ENCODE assay signal across 8 cellular contexts in genomic region chr3:156643729-156644389, GRCh38. TPM values are rescaled to one million over a fixed set of nuclear protein-coding genes. Genes with fewer than 3 reads are reported as not detected.
A peak's percentile ranks its signal among the peaks of the same experiment; 100 is the strongest.
DNase-seq lines count a peak whose midpoint lies in the region; ATAC-seq and TF ChIP-seq lines count a peak whose summit lies in the region.

No MANE protein-coding gene starts in this region.

- TF ChIP-seq CTCF in GM06990 (IDR thresholded peaks at IDR 0.05; ENCODE audit: insufficient read depth, low read length, poor library complexity, severe bottlenecking) (no peak), lower leg skin (IDR thresholded peaks at IDR 0.05) (no peak), PC-9 (conservative IDR thresholded peaks at IDR 0.05) (no peak)

- no peaks in the 10 kb centered on the region for H3K79me2 ChIP-seq in PC-9 (ENCODE audit: low read depth)

- no peaks in the 10 kb centered on the region for H3K9me2 ChIP-seq in PC-9 (ENCODE audit: insufficient read depth)

- H2AK5ac ChIP-seq in mesenchymal stem cell (ENCODE audit: low read length, severe bottlenecking), result no peak overlapping the region

- H3K4me3 ChIP-seq in GM06990 (replicated peaks; ENCODE audit: low read depth, low read length), result no peak overlapping the region; the same call in 1 of the 2 replicates
- peak overlapping the region in 1 of 2 experiments; percentile 13 for H3K4me3 ChIP-seq in mesenchymal stem cell (ENCODE audit: insufficient read depth in 1 of 2, low read depth in 1 of 2, low read length in 2 of 2)
- H3K4me3 ChIP-seq in lower leg skin (ENCODE audit: low read depth, poor library complexity, severe bottlenecking), result no peak overlapping the region
- H3K4me3 ChIP-seq in PC-9, result no peak overlapping the region

- H3K14ac ChIP-seq in mesenchymal stem cell (ENCODE audit: low read length in 2 of 2), result no peak overlapping the region

- H3K36me3 ChIP-seq in GM06990 (ENCODE audit: control insufficient read depth, insufficient read depth, low read length) (no peaks in the 10 kb centered on the region), mesenchymal stem cell (ENCODE audit: control insufficient read depth in 1 of 2, insufficient read depth in 2 of 2, low read depth in 1 of 2, low read length in 2 of 2) (no peaks in the 10 kb centered on the region), PC-9 (ENCODE audit: low read depth) (no peaks in the 10 kb centered on the region)

- peaks cover 17% of the 10 kb centered on the region for H3K4me1 Mint-ChIP-seq in activated T-cell treated with anti-CD3 and anti-CD28 coated beads, Interleukin-2, amount 50 U/mL, for 4 hours (ENCODE audit: low read depth)

- H3K18ac ChIP-seq in mesenchymal stem cell (ENCODE audit: low read depth in 1 of 2, low read length in 2 of 2), result peak overlapping the region; percentile 58 to 77

- no peak for TF ChIP-seq POLR2A in lower leg skin (IDR thresholded peaks at IDR 0.05)

- peak overlapping the region; percentile 78 for H2BK120ac ChIP-seq in mesenchymal stem cell (ENCODE audit: low read depth, low read length)

- H2AFZ ChIP-seq in mesenchymal stem cell (ENCODE audit: low read depth, low read length) (peak overlapping the region; percentile 51), PC-9 (no peak overlapping the region)

- ATAC-seq in GM21360 (IDR thresholded peaks at IDR 0.05; ENCODE audit: unreplicated experiment) (peak; percentile 82), HG03521 (IDR thresholded peaks at IDR 0.05; ENCODE audit: unreplicated experiment) (peak; percentile 84)
- ATAC-seq in activated T-cell treated with anti-CD3 and anti-CD28 coated beads, Interleukin-2, amount 50 U/mL, for 4 hours, result peak; percentile 87 to 89

- WGBS in mesenchymal stem cell, result 23% methylated on average over 6 of the region's 6 CpGs
- WGBS in lower leg skin, 2 donors, result 30 to 32% methylated on average over 6 of the region's 6 CpGs

- no peak overlapping the region for H2BK5ac ChIP-seq in mesenchymal stem cell (ENCODE audit: low read depth, low read length, poor library complexity, severe bottlenecking)

- peaks cover 4% of the 10 kb centered on the region for H3K27me3 Mint-ChIP-seq in activated T-cell treated with anti-CD3 and anti-CD28 coated beads, Interleukin-2, amount 50 U/mL, for 4 hours (ENCODE audit: low read depth)

- H4K20me1 ChIP-seq in PC-9 (ENCODE audit: insufficient read depth), result no peaks in the 10 kb centered on the region

- H4K91ac ChIP-seq in mesenchymal stem cell (ENCODE audit: low read length), result peak overlapping the region; percentile 8

- CTCF ChIA-PET in PC-9 (lab: Charles Lee), result no interaction called here

- H3K4me1 ChIP-seq in mesenchymal stem cell (ENCODE audit: control insufficient read depth, insufficient read depth, low read depth, low read length) (peaks cover 7% of the 10 kb centered on the region), PC-9 (replicated peaks; ENCODE audit: insufficient read depth) (no peaks in the 10 kb centered on the region)

- no peaks in the 10 kb centered on the region for H3K79me1 ChIP-seq in mesenchymal stem cell (replicated peaks; ENCODE audit: low read length, poor library complexity, severe bottlenecking)

- no peaks in the 10 kb centered on the region for H3F3A ChIP-seq in PC-9 (ENCODE audit: insufficient read depth, low read depth)

- no peak overlapping the region for H3K4me2 ChIP-seq in mesenchymal stem cell (ENCODE audit: low read length, poor library complexity, severe bottlenecking)
- H3K4me2 ChIP-seq in PC-9, result no peak overlapping the region

- H3K4ac ChIP-seq in mesenchymal stem cell (ENCODE audit: low read depth in 1 of 2, low read length in 2 of 2), result peak overlapping the region in 1 of 2 experiments; percentile 7

- H3K4me3 Mint-ChIP-seq in activated T-cell treated with anti-CD3 and anti-CD28 coated beads, Interleukin-2, amount 50 U/mL, for 4 hours, result peak overlapping the region; percentile 49

- H3K9me3 ChIP-seq in mesenchymal stem cell (ENCODE audit: control insufficient read depth, low read length) (no peaks in the 10 kb centered on the region), PC-9 (ENCODE audit: insufficient read depth, low read depth) (no peaks in the 10 kb centered on the region)

- H3K27me3 ChIP-seq in GM06990 (replicated peaks; ENCODE audit: control insufficient read depth, insufficient read depth, low read length) (no peaks in the 10 kb centered on the region), mesenchymal stem cell (ENCODE audit: control insufficient read depth in 1 of 2, insufficient read depth in 1 of 2, low read length in 2 of 2) (no peaks in the 10 kb centered on the region), PC-9 (ENCODE audit: insufficient read depth, low read depth) (no peaks in the 10 kb centered on the region)

- no TSS peak for BruUV-seq in PC-9 (replicated peaks; lab: Mats Ljungman, UMichigan)

- H3K27ac ChIP-seq in mesenchymal stem cell (ENCODE audit: low read length, poor library complexity, severe bottlenecking), result no peak overlapping the region
- H3K27ac ChIP-seq in PC-9, result no peak overlapping the region

- H3K9me3 Mint-ChIP-seq in activated T-cell treated with anti-CD3 and anti-CD28 coated beads, Interleukin-2, amount 50 U/mL, for 4 hours, result peaks cover 4% of the 10 kb centered on the region

- H3K36me3 Mint-ChIP-seq in activated T-cell treated with anti-CD3 and anti-CD28 coated beads, Interleukin-2, amount 50 U/mL, for 4 hours (ENCODE audit: insufficient read depth), result no peaks in the 10 kb centered on the region

- H4K8ac ChIP-seq in mesenchymal stem cell (ENCODE audit: low read length), result no peak overlapping the region

- H2BK15ac ChIP-seq in mesenchymal stem cell (ENCODE audit: low read depth, poor library complexity, severe bottlenecking), result peak overlapping the region; percentile 73

- peak; percentile 17 for DNase-seq in GM06990 (ENCODE audit: extremely low read depth, insufficient read length)
- DNase-seq in activated T-cell treated with anti-CD3 and anti-CD28 coated beads, Interleukin-2, amount 50 U/mL, for 4 hours, result no peak
- DNase-seq in mesenchymal stem cell, result peak; percentile 84
- no peak for DNase-seq in lower leg skin (ENCODE audit: low spot score in 2 of 2)
- no peak for DNase-seq in middle frontal gyrus (ENCODE audit: extremely low spot score, low spot score)
- DNase-seq in PC-9, result no peak

- peak overlapping the region in 1 of 2 experiments; percentile 23 for H2BK12ac ChIP-seq in mesenchymal stem cell (ENCODE audit: low read length in 2 of 2)

- intact Hi-C loops in lower leg skin (cut with DNase I; ENCODE audit: low total_unique reads) (no loop called here), PC-9 (cut with micrococcal nuclease; ENCODE audit: unreplicated experiment) (no loop called here)

- POLR2A ChIA-PET in PC-9 (lab: Charles Lee; ENCODE audit: unreplicated experiment), result no interaction called here

- H3K23ac ChIP-seq in mesenchymal stem cell (ENCODE audit: low read length in 2 of 2), result no peak overlapping the region

- peak overlapping the region; percentile 24 for H3K9ac ChIP-seq in mesenchymal stem cell (ENCODE audit: low read length)

RNA-seq across cellular contexts. Expression of gene TIPARP, which starts 30.5 kb away (rescaled TPM):
- total RNA-seq in activated T-cell treated with anti-CD3 and anti-CD28 coated beads, Interleukin-2, amount 50 U/mL, for 4 hours, result 10 to 100 TPM; 18.2 to 21.7 (median 20.4) TPM
- polyA plus RNA-seq in mesenchymal stem cell (2013, experiment 1 of 2), result 6.3 TPM
- 5.7 TPM for polyA plus RNA-seq in mesenchymal stem cell (2013, experiment 2 of 2)
- total RNA-seq in lower leg skin (10 to 100 TPM; 59.1 to 70.3 (median 68.5) TPM), PC-9 (2021) (30.3 and 35.0 TPM in 2 replicates)

Comparison
In these comparisons a context has a peak if more than half of its experiments do, and no peak if none do; other contexts are left out.
1. DNase-seq: peak in GM06990 (single experiment) and mesenchymal stem cell (single experiment); none in activated T-cell treated with anti-CD3 and anti-CD28 coated beads, Interleukin-2, amount 50 U/mL, for 4 hours (single experiment), lower leg skin (0 of 2), middle frontal gyrus (single experiment) and PC-9 (0 of 2).
2. Peak in every context shown above with its lines, with median percentiles within 50 percentile points of each other: ATAC-seq.